ENCODE assay signal across 9 cellular contexts in genomic region chr11:66126808-66127555, GRCh38.
A peak's percentile ranks its signal among the peaks of the same experiment; 100 is the strongest.
DNase-seq lines count a peak whose midpoint lies in the region; ATAC-seq and TF ChIP-seq lines count a peak whose summit lies in the region.
"Had no signal": no experiment of that assay in that cellular context is flagged by ENCODE, and none has a peak within 500 bp of the region (broad histone marks: within the 10 kb centered on the region; RNA-seq: fewer than 3 reads in every experiment).

No MANE protein-coding gene starts in this region.

- ATAC-seq in HG03097 (IDR thresholded peaks at IDR 0.05; ENCODE audit: low FRiP score, unreplicated experiment): peak; percentile 52

- H3K79me2 ChIP-seq in DOHH2 (ENCODE audit: control insufficient read depth, low read length): peaks cover 80% of the 10 kb centered on the region

- no peak for TF ChIP-seq CTCF in DOHH2 (IDR thresholded peaks at IDR 0.05; ENCODE audit: low read depth, low read length, poor library complexity, severe bottlenecking)

- peaks cover 43% of the 10 kb centered on the region for H3F3A ChIP-seq in DOHH2 (ENCODE audit: control insufficient read depth, insufficient read depth)

- no peaks in the 10 kb centered on the region for H3K9me3 ChIP-seq in DOHH2 (ENCODE audit: control insufficient read depth, insufficient read depth, low read length)
- H3K9me3 ChIP-seq: SJSA1 had no signal

- H3K4me2 ChIP-seq in DOHH2 (ENCODE audit: low read length): peak overlapping the region; percentile 82

- no peaks in the 10 kb centered on the region for H4K20me1 ChIP-seq in DOHH2 (ENCODE audit: control insufficient read depth, insufficient read depth, low read depth, low read length)

- H3K4me1 ChIP-seq in DOHH2 (ENCODE audit: control insufficient read depth, low read length): peaks cover 93% of the 10 kb centered on the region

- H3K36me3 ChIP-seq in DOHH2 (ENCODE audit: control insufficient read depth, low read length): no peaks in the 10 kb centered on the region

- peak overlapping the region; percentile 70 for H3K4me3 ChIP-seq in DOHH2 (ENCODE audit: low read length)
- H3K4me3 ChIP-seq: SJSA1 had no signal

- no peaks in the 10 kb centered on the region for H3K9me2 ChIP-seq in DOHH2 (replicated peaks; ENCODE audit: control insufficient read depth, low read length)

- peak overlapping the region; percentile 93 for H3K27ac ChIP-seq in DOHH2 (ENCODE audit: low read depth, low read length)
- H3K27ac ChIP-seq: SJSA1 had no signal

- no peaks in the 10 kb centered on the region for H3K27me3 ChIP-seq in DOHH2 (ENCODE audit: control insufficient read depth, low read length)
- H3K27me3 ChIP-seq: SJSA1 had no signal

- DNase-seq in T-helper 2 cell (peak in 4 of 5 experiments; percentile 22 to 74 (median 40)), astrocyte of the hippocampus (ENCODE audit: low read depth, low spot score) (peak; percentile 69), iris pigment epithelial cell (ENCODE audit: low read depth) (peak; percentile 86), NK-92 (lab: John Stamatoyannopoulos, UW; ENCODE audit: unreplicated experiment) (no peak), OCI-M2 (lab: John Stamatoyannopoulos, UW; ENCODE audit: unreplicated experiment) (no peak)
- DNase-seq in stimulated activated CD4-positive, alpha-beta T cell treated with anti-CD3 and anti-CD28 coated beads, Interleukin-15, amount 100 ng/mL, for 1 hour (ENCODE audit: low read depth in 1 of 2, low spot score in 1 of 2): peak; percentile 18 to 21

Comparison
In these comparisons a context has a peak if more than half of its experiments do, and no peak if none do; other contexts are left out.
1. DNase-seq: peak in T-helper 2 cell (4 of 5), astrocyte of the hippocampus (single experiment), iris pigment epithelial cell (single experiment) and stimulated activated CD4-positive, alpha-beta T cell treated with anti-CD3 and anti-CD28 coated beads, Interleukin-15, amount 100 ng/mL, for 1 hour (2 of 2); none in NK-92 (single experiment) and OCI-M2 (single experiment).